9 cellular contexts compared by ENCODE assay signal in the genomic region with DNA sequence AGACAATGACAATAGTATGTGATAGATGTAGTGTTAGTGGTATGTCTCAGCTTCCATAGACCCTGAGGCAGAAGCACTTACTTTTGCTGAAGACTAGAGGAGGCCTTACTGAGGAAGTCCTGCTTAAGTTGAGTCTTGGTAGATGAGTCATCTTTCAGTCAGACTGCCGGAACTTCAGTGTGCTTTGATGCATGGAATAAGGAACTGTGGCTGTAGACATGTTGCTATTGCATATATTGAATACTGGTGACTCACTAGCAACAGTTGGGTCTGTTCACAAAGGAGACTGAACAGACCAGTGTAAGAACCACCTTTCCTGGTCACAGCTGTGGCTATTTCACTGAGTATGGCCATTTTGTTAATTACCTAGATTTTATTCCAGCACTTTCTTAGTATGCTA.
DNase-seq lines count a peak whose midpoint lies in the region; ATAC-seq, FAIRE-seq and TF ChIP-seq lines count a peak whose summit lies in the region.
"Had no signal": no experiment of that assay in that cellular context is flagged by ENCODE, and none has a peak within 500 bp of the region (broad histone marks: within the 10 kb centered on the region; RNA-seq: fewer than 3 reads in every experiment).

No MANE protein-coding gene starts in this region.

- no peaks in the 10 kb centered on the region for H3K27me3 ChIP-seq in trophoblast cell (ENCODE audit: insufficient read depth, low read length)
- H3K27me3 ChIP-seq: SJCRH30 had no signal

- H3K9me3 Mint-ChIP-seq in activated CD4-positive, alpha-beta T cell treated with anti-CD3 and anti-CD28 coated beads for 36 hours (ENCODE audit: low read depth) = peaks cover 8% of the 10 kb centered on the region

- POLR2A ChIA-PET in activated CD4-positive, alpha-beta T cell treated with anti-CD3 and anti-CD28 coated beads for 36 hours (lab: Charles Lee) = no interaction called here

- H3K36me3 Mint-ChIP-seq in activated CD4-positive, alpha-beta T cell treated with anti-CD3 and anti-CD28 coated beads for 36 hours (ENCODE audit: low read depth) = no peaks in the 10 kb centered on the region

- H3K14ac ChIP-seq in trophoblast cell (ENCODE audit: low read length) = no peak overlapping the region

- no peak overlapping the region for H4K91ac ChIP-seq in trophoblast cell (ENCODE audit: low read depth, low read length)

- no peak overlapping the region for H3K4me2 ChIP-seq in trophoblast cell (ENCODE audit: low read length)

- H3K23ac ChIP-seq in trophoblast cell (ENCODE audit: low read length) = no peak overlapping the region

- H2BK5ac ChIP-seq in trophoblast cell (ENCODE audit: low read depth, low read length, poor library complexity) = no peak overlapping the region

- DNase-seq in RCC 7860 (ENCODE audit: low spot score) (peak; percentile 96), trophoblast cell (peak; percentile 33 to 42), lower leg skin (ENCODE audit: low spot score in 2 of 2) (no peak), amygdala (lab: John Stamatoyannopoulos, UW) (no peak)
- DNase-seq in activated CD8-positive, alpha-beta memory T cell treated with anti-CD3 and anti-CD28 coated beads, Interleukin-2, amount 50 U/mL, for 48 hours = no peak
- no peak for DNase-seq in activated CD4-positive, alpha-beta T cell treated with anti-CD3 and anti-CD28 coated beads for 36 hours

- H3K4me3 ChIP-seq in trophoblast cell (ENCODE audit: low read depth, low read length) = no peak overlapping the region
- H3K4me3 ChIP-seq in lower leg skin (ENCODE audit: low read depth, poor library complexity, severe bottlenecking) = no peak overlapping the region
- H3K4me3 ChIP-seq: SJCRH30 had no signal

- no peak for TF ChIP-seq CTCF in lower leg skin (IDR thresholded peaks at IDR 0.05)

- no peaks in the 10 kb centered on the region for H3K27me3 Mint-ChIP-seq in activated CD4-positive, alpha-beta T cell treated with anti-CD3 and anti-CD28 coated beads for 36 hours

- no peak overlapping the region for H2AFZ ChIP-seq in trophoblast cell (ENCODE audit: insufficient read depth, low read length, poor library complexity)

- no peak overlapping the region for H3K27ac Mint-ChIP-seq in activated CD4-positive, alpha-beta T cell treated with anti-CD3 and anti-CD28 coated beads for 36 hours

- H2BK12ac ChIP-seq in trophoblast cell (ENCODE audit: low read length) = no peak overlapping the region

- peak overlapping the region; percentile 81 for H3K27ac ChIP-seq in trophoblast cell (ENCODE audit: low read depth, low read length)
- H3K27ac ChIP-seq: SJCRH30 had no signal

- H3K4me1 Mint-ChIP-seq in activated CD4-positive, alpha-beta T cell treated with anti-CD3 and anti-CD28 coated beads for 36 hours = no peaks in the 10 kb centered on the region

- peak; percentile 96 for FAIRE-seq in RCC 7860 (lab: Jason Lieb, UNC)

- TF ChIP-seq POLR2A in lower leg skin (IDR thresholded peaks at IDR 0.05) = no peak

- WGBS in trophoblast cell (ENCODE audit: extremely low coverage, insufficient coverage, insufficient read length) = no CpG with 5 or more reads among the region's 1 CpG
- WGBS in lower leg skin, 2 donors = 26 to 53% methylated on average over 1 of the region's 1 CpG

- no peaks in the 10 kb centered on the region for H3K36me3 ChIP-seq in trophoblast cell (ENCODE audit: control insufficient read depth in 1 of 2, insufficient read depth in 2 of 2, low read length in 2 of 2)
- H3K36me3 ChIP-seq: SJCRH30 had no signal

- H3K79me2 ChIP-seq in trophoblast cell (ENCODE audit: control insufficient read depth, insufficient read depth, low read length, poor library complexity) = no peaks in the 10 kb centered on the region

- no peak overlapping the region for H4K12ac ChIP-seq in trophoblast cell (ENCODE audit: low read depth, low read length)

- no peaks in the 10 kb centered on the region for H3K79me1 ChIP-seq in trophoblast cell (ENCODE audit: low read length)

- no peaks in the 10 kb centered on the region for H3K4me1 ChIP-seq in trophoblast cell (ENCODE audit: control insufficient read depth in 1 of 2, insufficient read depth in 2 of 2, low read length in 2 of 2)
- H3K4me1 ChIP-seq: SJCRH30 had no signal

- intact Hi-C loops in lower leg skin (cut with DNase I; ENCODE audit: low total_unique reads) = no loop called here
- intact Hi-C loops in activated CD4-positive, alpha-beta T cell treated with anti-CD3 and anti-CD28 coated beads for 36 hours (cut with DNase I, micrococcal nuclease) = no loop called here

- ATAC-seq in GM19438 (IDR thresholded peaks at IDR 0.05; ENCODE audit: low read depth, unreplicated experiment) (peak; percentile 97), HG03103 (IDR thresholded peaks at IDR 0.05; ENCODE audit: low read depth, unreplicated experiment) (peak; percentile 99)
- no peak for ATAC-seq in activated CD4-positive, alpha-beta T cell treated with anti-CD3 and anti-CD28 coated beads for 36 hours

- H3K9me3 ChIP-seq in trophoblast cell (ENCODE audit: insufficient read depth, low read depth, low read length) = peaks cover 3% of the 10 kb centered on the region
- H3K9me3 ChIP-seq: SJCRH30 had no signal

- no peak overlapping the region for H3K4me3 Mint-ChIP-seq in activated CD4-positive, alpha-beta T cell treated with anti-CD3 and anti-CD28 coated beads for 36 hours

- no peak overlapping the region for H3K4ac ChIP-seq in trophoblast cell (ENCODE audit: low read depth, low read length)

- CTCF ChIA-PET in activated CD4-positive, alpha-beta T cell treated with anti-CD3 and anti-CD28 coated beads for 36 hours (lab: Charles Lee) = interaction anchor here (0.5 kb wide), 1 partner anchor 40 kb away, joined by 3 read pairs; no protein-coding TSS in a partner anchor

- no peak overlapping the region for H4K8ac ChIP-seq in trophoblast cell (ENCODE audit: low read depth, low read length)

- no peak overlapping the region for H2AK5ac ChIP-seq in trophoblast cell (ENCODE audit: low read length)

- H2BK120ac ChIP-seq in trophoblast cell (ENCODE audit: insufficient read depth, low read length, poor library complexity) = no peak overlapping the region

- H3K9ac ChIP-seq in trophoblast cell (ENCODE audit: low read length) = no peak overlapping the region

- H3K18ac ChIP-seq in trophoblast cell (ENCODE audit: low read length) = no peak overlapping the region

Comparison
In these comparisons a context has a peak if more than half of its experiments do, and no peak if none do; other contexts are left out.
1. DNase-seq: peak in RCC 7860 (single experiment) and trophoblast cell (2 of 2); none in lower leg skin (0 of 2), activated CD8-positive, alpha-beta memory T cell treated with anti-CD3 and anti-CD28 coated beads, Interleukin-2, amount 50 U/mL, for 48 hours (single experiment), activated CD4-positive, alpha-beta T cell treated with anti-CD3 and anti-CD28 coated beads for 36 hours (single experiment) and amygdala (0 of 56).